Comparison of ENCODE assay signal across 1 cellular context in the genomic region with DNA sequence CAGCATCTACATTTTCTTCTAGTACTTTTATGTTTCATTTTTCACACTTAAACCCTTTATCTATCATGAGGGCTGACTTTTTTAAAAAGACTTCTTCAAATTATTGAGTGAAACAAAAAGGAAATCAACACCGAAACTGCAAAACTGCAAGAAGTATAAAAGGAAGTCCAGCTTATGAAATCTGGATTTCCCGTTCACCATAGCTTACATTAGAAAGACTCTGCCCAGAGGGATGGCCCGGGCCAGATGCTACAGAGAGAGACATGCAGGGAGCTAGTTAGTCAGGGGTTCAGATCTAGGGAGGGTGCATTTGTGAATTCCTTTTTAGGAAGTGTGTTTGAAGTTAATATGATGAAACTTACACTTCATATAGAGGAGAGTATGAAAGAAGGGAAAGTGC.
A peak's percentile ranks its signal among the peaks of the same experiment; 100 is the strongest.
TF ChIP-seq lines count a peak whose summit lies in the region.

No MANE protein-coding gene starts in this region.

TF ChIP-seq in K562, 482 proteins besides CTCF, POLR2A, EP300 and RAD21:
- TF ChIP-seq ZNF583 (CRISPR knock-in tag; IDR thresholded peaks at IDR 0.05): peak; percentile 79; the same call in 1 of the 2 replicates
TF ChIP-seq in K562: peak in this region for 1; not testable (repeated sequence) for 481.
